ENCODE assay signal across 1 cellular context in the genomic region with DNA sequence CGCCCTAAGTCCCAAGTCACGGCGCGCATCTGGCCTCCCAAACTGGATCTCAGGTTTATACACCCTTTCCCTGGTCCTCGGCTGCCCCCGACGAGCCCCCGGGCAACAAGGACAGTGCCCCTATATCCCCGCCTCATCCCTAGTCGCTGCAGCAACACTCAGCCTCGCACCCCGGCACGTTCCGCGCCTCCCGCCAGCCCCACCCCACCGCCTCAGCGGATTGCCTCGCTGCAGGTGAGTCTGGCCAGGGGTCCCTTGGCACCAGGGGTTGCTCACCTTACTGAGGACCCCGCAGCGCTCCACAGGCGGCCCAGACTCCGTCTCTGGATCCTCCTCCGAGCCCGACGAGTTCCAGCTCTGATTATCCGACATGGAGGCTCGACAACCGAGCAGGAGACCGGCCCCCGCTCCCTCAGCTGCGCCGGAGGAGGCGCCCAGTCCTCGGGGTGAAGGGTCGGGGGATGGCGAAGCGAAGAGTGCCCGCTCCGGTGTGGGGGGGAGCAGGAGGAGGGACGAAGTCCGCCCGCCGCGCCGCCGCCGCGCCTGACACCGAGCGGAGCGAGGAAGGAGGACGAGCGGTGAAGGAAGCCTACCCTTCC.
A peak's percentile ranks its signal among the peaks of the same experiment; 100 is the strongest.
TF ChIP-seq lines count a peak whose summit lies in the region.

No MANE protein-coding gene starts in this region.

TF ChIP-seq in WTC11, 78 proteins besides CTCF, POLR2A, EP300 and RAD21 (continued from another document):
- TF ChIP-seq, protein P1, sequence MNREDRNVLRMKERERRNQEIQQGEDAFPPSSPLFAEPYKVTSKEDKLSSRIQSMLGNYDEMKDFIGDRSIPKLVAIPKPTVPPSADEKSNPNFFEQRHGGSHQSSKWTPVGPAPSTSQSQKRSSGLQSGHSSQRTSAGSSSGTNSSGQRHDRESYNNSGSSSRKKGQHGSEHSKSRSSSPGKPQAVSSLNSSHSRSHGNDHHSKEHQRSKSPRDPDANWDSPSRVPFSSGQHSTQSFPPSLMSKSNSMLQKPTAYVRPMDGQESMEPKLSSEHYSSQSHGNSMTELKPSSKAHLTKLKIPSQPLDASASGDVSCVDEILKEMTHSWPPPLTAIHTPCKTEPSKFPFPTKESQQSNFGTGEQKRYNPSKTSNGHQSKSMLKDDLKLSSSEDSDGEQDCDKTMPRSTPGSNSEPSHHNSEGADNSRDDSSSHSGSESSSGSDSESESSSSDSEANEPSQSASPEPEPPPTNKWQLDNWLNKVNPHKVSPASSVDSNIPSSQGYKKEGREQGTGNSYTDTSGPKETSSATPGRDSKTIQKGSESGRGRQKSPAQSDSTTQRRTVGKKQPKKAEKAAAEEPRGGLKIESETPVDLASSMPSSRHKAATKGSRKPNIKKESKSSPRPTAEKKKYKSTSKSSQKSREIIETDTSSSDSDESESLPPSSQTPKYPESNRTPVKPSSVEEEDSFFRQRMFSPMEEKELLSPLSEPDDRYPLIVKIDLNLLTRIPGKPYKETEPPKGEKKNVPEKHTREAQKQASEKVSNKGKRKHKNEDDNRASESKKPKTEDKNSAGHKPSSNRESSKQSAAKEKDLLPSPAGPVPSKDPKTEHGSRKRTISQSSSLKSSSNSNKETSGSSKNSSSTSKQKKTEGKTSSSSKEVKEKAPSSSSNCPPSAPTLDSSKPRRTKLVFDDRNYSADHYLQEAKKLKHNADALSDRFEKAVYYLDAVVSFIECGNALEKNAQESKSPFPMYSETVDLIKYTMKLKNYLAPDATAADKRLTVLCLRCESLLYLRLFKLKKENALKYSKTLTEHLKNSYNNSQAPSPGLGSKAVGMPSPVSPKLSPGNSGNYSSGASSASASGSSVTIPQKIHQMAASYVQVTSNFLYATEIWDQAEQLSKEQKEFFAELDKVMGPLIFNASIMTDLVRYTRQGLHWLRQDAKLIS (CRISPR knock-in tag; IDR thresholded peaks at IDR 0.05; ENCODE audit: borderline replicate concordance) = no peak
- no peak for TF ChIP-seq MYBL2 (CRISPR knock-in tag; IDR thresholded peaks at IDR 0.05)
- TF ChIP-seq, protein P2, sequence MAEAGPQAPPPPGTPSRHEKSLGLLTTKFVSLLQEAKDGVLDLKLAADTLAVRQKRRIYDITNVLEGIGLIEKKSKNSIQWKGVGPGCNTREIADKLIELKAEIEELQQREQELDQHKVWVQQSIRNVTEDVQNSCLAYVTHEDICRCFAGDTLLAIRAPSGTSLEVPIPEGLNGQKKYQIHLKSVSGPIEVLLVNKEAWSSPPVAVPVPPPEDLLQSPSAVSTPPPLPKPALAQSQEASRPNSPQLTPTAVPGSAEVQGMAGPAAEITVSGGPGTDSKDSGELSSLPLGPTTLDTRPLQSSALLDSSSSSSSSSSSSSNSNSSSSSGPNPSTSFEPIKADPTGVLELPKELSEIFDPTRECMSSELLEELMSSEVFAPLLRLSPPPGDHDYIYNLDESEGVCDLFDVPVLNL (CRISPR knock-in tag; IDR thresholded peaks at IDR 0.05; ENCODE audit: borderline replicate concordance, low read depth) = 0 out of 2 replicates have a peak, but pooled peaks have one; percentile 28
- TF ChIP-seq, protein P3, sequence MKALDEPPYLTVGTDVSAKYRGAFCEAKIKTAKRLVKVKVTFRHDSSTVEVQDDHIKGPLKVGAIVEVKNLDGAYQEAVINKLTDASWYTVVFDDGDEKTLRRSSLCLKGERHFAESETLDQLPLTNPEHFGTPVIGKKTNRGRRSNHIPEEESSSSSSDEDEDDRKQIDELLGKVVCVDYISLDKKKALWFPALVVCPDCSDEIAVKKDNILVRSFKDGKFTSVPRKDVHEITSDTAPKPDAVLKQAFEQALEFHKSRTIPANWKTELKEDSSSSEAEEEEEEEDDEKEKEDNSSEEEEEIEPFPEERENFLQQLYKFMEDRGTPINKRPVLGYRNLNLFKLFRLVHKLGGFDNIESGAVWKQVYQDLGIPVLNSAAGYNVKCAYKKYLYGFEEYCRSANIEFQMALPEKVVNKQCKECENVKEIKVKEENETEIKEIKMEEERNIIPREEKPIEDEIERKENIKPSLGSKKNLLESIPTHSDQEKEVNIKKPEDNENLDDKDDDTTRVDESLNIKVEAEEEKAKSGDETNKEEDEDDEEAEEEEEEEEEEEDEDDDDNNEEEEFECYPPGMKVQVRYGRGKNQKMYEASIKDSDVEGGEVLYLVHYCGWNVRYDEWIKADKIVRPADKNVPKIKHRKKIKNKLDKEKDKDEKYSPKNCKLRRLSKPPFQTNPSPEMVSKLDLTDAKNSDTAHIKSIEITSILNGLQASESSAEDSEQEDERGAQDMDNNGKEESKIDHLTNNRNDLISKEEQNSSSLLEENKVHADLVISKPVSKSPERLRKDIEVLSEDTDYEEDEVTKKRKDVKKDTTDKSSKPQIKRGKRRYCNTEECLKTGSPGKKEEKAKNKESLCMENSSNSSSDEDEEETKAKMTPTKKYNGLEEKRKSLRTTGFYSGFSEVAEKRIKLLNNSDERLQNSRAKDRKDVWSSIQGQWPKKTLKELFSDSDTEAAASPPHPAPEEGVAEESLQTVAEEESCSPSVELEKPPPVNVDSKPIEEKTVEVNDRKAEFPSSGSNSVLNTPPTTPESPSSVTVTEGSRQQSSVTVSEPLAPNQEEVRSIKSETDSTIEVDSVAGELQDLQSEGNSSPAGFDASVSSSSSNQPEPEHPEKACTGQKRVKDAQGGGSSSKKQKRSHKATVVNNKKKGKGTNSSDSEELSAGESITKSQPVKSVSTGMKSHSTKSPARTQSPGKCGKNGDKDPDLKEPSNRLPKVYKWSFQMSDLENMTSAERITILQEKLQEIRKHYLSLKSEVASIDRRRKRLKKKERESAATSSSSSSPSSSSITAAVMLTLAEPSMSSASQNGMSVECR (CRISPR knock-in tag; IDR thresholded peaks at IDR 0.05; ENCODE audit: borderline replicate concordance) = peak; percentile 70; the same call in 1 of the 2 replicates
- 0 out of 2 replicates have a peak, but pooled peaks have one; percentile 79 for TF ChIP-seq TP53 (CRISPR knock-in tag; IDR thresholded peaks at IDR 0.05)
- TF ChIP-seq ZNF263 (CRISPR knock-in tag; IDR thresholded peaks at IDR 0.05; ENCODE audit: low read depth) = 0 out of 2 replicates have a peak, but pooled peaks have one; percentile 36
- no peak for TF ChIP-seq NFYB (CRISPR knock-in tag; conservative IDR thresholded peaks at IDR 0.05; ENCODE audit: low read depth)
- TF ChIP-seq, protein P4, sequence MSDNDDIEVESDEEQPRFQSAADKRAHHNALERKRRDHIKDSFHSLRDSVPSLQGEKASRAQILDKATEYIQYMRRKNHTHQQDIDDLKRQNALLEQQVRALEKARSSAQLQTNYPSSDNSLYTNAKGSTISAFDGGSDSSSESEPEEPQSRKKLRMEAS (CRISPR knock-in tag; IDR thresholded peaks at IDR 0.05) = peak; percentile 74
- TF ChIP-seq ZBTB21 (CRISPR knock-in tag; IDR thresholded peaks at IDR 0.05; ENCODE audit: borderline replicate concordance) = peak; percentile 11; the same call in 1 of the 2 replicates
- TF ChIP-seq, protein P5, sequence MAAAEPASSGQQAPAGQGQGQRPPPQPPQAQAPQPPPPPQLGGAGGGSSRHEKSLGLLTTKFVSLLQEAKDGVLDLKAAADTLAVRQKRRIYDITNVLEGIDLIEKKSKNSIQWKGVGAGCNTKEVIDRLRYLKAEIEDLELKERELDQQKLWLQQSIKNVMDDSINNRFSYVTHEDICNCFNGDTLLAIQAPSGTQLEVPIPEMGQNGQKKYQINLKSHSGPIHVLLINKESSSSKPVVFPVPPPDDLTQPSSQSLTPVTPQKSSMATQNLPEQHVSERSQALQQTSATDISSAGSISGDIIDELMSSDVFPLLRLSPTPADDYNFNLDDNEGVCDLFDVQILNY (CRISPR knock-in tag; IDR thresholded peaks at IDR 0.05) = peak; percentile 67
- TF ChIP-seq, protein P6, sequence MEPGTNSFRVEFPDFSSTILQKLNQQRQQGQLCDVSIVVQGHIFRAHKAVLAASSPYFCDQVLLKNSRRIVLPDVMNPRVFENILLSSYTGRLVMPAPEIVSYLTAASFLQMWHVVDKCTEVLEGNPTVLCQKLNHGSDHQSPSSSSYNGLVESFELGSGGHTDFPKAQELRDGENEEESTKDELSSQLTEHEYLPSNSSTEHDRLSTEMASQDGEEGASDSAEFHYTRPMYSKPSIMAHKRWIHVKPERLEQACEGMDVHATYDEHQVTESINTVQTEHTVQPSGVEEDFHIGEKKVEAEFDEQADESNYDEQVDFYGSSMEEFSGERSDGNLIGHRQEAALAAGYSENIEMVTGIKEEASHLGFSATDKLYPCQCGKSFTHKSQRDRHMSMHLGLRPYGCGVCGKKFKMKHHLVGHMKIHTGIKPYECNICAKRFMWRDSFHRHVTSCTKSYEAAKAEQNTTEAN (CRISPR knock-in tag; IDR thresholded peaks at IDR 0.05) = peak; percentile 45; the same call in 1 of the 2 replicates
